ENCODE assay signal across 11 cellular contexts in the genomic region with DNA sequence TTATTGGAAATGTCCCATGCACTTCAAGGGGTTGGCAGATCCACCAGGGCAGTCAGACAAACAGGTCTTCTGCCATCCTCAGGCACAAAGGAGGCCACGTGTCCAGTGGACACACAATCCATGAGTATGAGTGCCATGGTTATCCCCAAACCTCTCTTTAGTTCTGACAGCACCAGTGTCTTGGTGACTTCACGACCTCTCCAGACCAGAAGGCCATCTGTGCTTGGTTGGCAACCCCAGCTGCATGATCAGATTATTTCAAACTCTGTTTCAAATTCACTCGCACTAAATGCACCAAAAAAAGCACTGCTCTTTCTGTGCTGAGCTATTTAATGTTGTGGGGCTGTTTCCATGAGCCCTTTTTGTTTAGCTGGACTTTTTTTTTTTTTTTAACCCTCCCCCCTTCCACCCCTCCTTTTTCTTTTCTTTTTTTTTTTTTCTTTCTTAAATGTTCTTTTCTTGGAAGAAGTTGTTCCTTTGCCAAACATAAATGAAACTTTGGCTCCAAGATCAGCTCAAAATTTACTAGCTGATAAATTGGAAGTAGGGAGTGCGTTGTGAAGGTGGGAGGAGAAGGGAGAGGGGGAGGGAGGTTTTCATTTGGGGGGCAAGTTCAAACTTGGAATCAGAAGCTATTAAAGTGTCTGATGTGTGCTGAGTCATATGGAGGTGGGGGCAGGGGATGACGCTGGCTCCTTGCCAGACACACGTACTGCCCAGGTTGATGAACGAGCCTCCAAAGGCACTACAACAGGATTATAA.
DNase-seq lines count a peak whose midpoint lies in the region; ATAC-seq and TF ChIP-seq lines count a peak whose summit lies in the region.
"Had no signal": no experiment of that assay in that cellular context is flagged by ENCODE, and none has a peak within 500 bp of the region (broad histone marks: within the 10 kb centered on the region; RNA-seq: fewer than 3 reads in every experiment).

No MANE protein-coding gene starts in this region.

- H3K27me3 Mint-ChIP-seq in stimulated activated naive CD8-positive, alpha-beta T cell treated with anti-CD3 and anti-CD28 coated beads, Interleukin-15, Interleukin-2, amounts not matched to agents 100 ng/mL and 50 ng/mL, for 24 hours: no peaks in the 10 kb centered on the region
- no peaks in the 10 kb centered on the region for H3K27me3 Mint-ChIP-seq in stimulated activated naive CD8-positive, alpha-beta T cell treated with anti-CD3 and anti-CD28 coated beads, Interleukin-15, amount 100 ng/mL, for 72 hours
- H3K27me3 Mint-ChIP-seq in brain: peaks cover 3% of the 10 kb centered on the region
- H3K27me3 Mint-ChIP-seq in mesothelial cell of epicardium (ENCODE audit: low read depth): no peaks in the 10 kb centered on the region
- H3K27me3 Mint-ChIP-seq in T-helper 2 cell treated with Interferon-gamma antibody and Interleukin-4, amounts not matched to agents 5 μg/mL and 100 μg/mL, for 36 hours (ENCODE audit: low read depth): no peaks in the 10 kb centered on the region

- H3K27ac Mint-ChIP-seq in stimulated activated naive CD8-positive, alpha-beta T cell treated with anti-CD3 and anti-CD28 coated beads, Interleukin-15, Interleukin-2, amounts not matched to agents 100 ng/mL and 50 ng/mL, for 24 hours: peak overlapping the region; percentile 56
- no peak overlapping the region for H3K27ac Mint-ChIP-seq in stimulated activated naive CD8-positive, alpha-beta T cell treated with anti-CD3 and anti-CD28 coated beads, Interleukin-15, amount 100 ng/mL, for 72 hours
- H3K27ac Mint-ChIP-seq in brain (peak overlapping the region in 3 of 5 experiments; percentile 22 to 57 (median 39)), mesothelial cell of epicardium (peak overlapping the region; percentile 85)
- H3K27ac Mint-ChIP-seq in T-helper 2 cell treated with Interferon-gamma antibody and Interleukin-4, amounts not matched to agents 5 μg/mL and 100 μg/mL, for 36 hours: no peak overlapping the region
- H3K27ac Mint-ChIP-seq: activated CD8-positive, alpha-beta T cell treated with anti-CD3 and anti-CD28 coated beads, Interleukin-2, amount 10 ng/mL, durations not matched to agents 7 days and 5 days had no signal

- peaks cover 3% of the 10 kb centered on the region for H3K36me3 Mint-ChIP-seq in stimulated activated naive CD8-positive, alpha-beta T cell treated with anti-CD3 and anti-CD28 coated beads, Interleukin-15, Interleukin-2, amounts not matched to agents 100 ng/mL and 50 ng/mL, for 24 hours (ENCODE audit: low read depth)
- H3K36me3 Mint-ChIP-seq in brain (no peaks in the 10 kb centered on the region), mesothelial cell of epicardium (no peaks in the 10 kb centered on the region)
- H3K36me3 Mint-ChIP-seq in T-helper 2 cell treated with Interferon-gamma antibody and Interleukin-4, amounts not matched to agents 5 μg/mL and 100 μg/mL, for 36 hours (ENCODE audit: low read depth): no peaks in the 10 kb centered on the region

- H3K4me1 Mint-ChIP-seq in stimulated activated naive CD8-positive, alpha-beta T cell treated with anti-CD3 and anti-CD28 coated beads, Interleukin-15, Interleukin-2, amounts not matched to agents 100 ng/mL and 50 ng/mL, for 24 hours (ENCODE audit: low read depth): peaks cover 26% of the 10 kb centered on the region
- peaks cover 14% of the 10 kb centered on the region for H3K4me1 Mint-ChIP-seq in stimulated activated naive CD8-positive, alpha-beta T cell treated with anti-CD3 and anti-CD28 coated beads, Interleukin-15, amount 100 ng/mL, for 72 hours
- peaks cover 30% of the 10 kb centered on the region for H3K4me1 Mint-ChIP-seq in brain
- H3K4me1 Mint-ChIP-seq in mesothelial cell of epicardium: peaks cover 37% of the 10 kb centered on the region
- H3K4me1 Mint-ChIP-seq in T-helper 2 cell treated with Interferon-gamma antibody and Interleukin-4, amounts not matched to agents 5 μg/mL and 100 μg/mL, for 36 hours (ENCODE audit: low read depth): peaks cover 9% of the 10 kb centered on the region

- H3K4me3 Mint-ChIP-seq in stimulated activated naive CD8-positive, alpha-beta T cell treated with anti-CD3 and anti-CD28 coated beads, Interleukin-15, Interleukin-2, amounts not matched to agents 100 ng/mL and 50 ng/mL, for 24 hours: no peak overlapping the region
- no peak overlapping the region for H3K4me3 Mint-ChIP-seq in stimulated activated naive CD8-positive, alpha-beta T cell treated with anti-CD3 and anti-CD28 coated beads, Interleukin-15, amount 100 ng/mL, for 72 hours
- no peak overlapping the region for H3K4me3 Mint-ChIP-seq in brain
- H3K4me3 Mint-ChIP-seq in mesothelial cell of epicardium: no peak overlapping the region
- no peak overlapping the region for H3K4me3 Mint-ChIP-seq in T-helper 2 cell treated with Interferon-gamma antibody and Interleukin-4, amounts not matched to agents 5 μg/mL and 100 μg/mL, for 36 hours
- H3K4me3 Mint-ChIP-seq: activated CD8-positive, alpha-beta T cell treated with anti-CD3 and anti-CD28 coated beads, Interleukin-2, amount 10 ng/mL, durations not matched to agents 7 days and 5 days had no signal

- no peak for ATAC-seq in stimulated activated naive CD8-positive, alpha-beta T cell treated with anti-CD3 and anti-CD28 coated beads, Interleukin-15, amount 100 ng/mL, for 72 hours
- ATAC-seq in GM19395 (IDR thresholded peaks at IDR 0.05; ENCODE audit: unreplicated experiment): no peak
- ATAC-seq: activated CD8-positive, alpha-beta T cell treated with anti-CD3 and anti-CD28 coated beads, Interleukin-2, amount 10 ng/mL, durations not matched to agents 7 days and 5 days had no signal

- H3K9me3 Mint-ChIP-seq in stimulated activated naive CD8-positive, alpha-beta T cell treated with anti-CD3 and anti-CD28 coated beads, Interleukin-15, Interleukin-2, amounts not matched to agents 100 ng/mL and 50 ng/mL, for 24 hours: peaks cover 11% of the 10 kb centered on the region
- peaks cover 4 to 20% of the 10 kb centered on the region in 2 donors for H3K9me3 Mint-ChIP-seq in stimulated activated naive CD8-positive, alpha-beta T cell treated with anti-CD3 and anti-CD28 coated beads, Interleukin-15, amount 100 ng/mL, for 72 hours
- H3K9me3 Mint-ChIP-seq in brain: peaks cover 0 to 13% (median 3%) of the 10 kb centered on the region in 5 experiments
- no peaks in the 10 kb centered on the region for H3K9me3 Mint-ChIP-seq in mesothelial cell of epicardium
- peaks cover 5% of the 10 kb centered on the region for H3K9me3 Mint-ChIP-seq in T-helper 2 cell treated with Interferon-gamma antibody and Interleukin-4, amounts not matched to agents 5 μg/mL and 100 μg/mL, for 36 hours

- DNase-seq in stimulated activated naive CD8-positive, alpha-beta T cell treated with anti-CD3 and anti-CD28 coated beads, Interleukin-15, amount 100 ng/mL, for 72 hours: no peak
- peak; percentile 53 to 76 for DNase-seq in mesothelial cell of epicardium (ENCODE audit: low spot score in 2 of 2, unreplicated experiment in 2 of 2)
- no peak for DNase-seq in GM13977 (ENCODE audit: low spot score)
- DNase-seq in activated naive CD4-positive, alpha-beta T cell treated with anti-CD3 and anti-CD28 coated beads, Interleukin-2, amount 50 U/mL, for 16 hours: no peak
- no peak for DNase-seq in T-helper 2 cell treated with Interferon-gamma antibody and Interleukin-4, amounts not matched to agents 5 μg/mL and 100 μg/mL, for 36 hours (ENCODE audit: low spot score)
- DNase-seq: activated CD8-positive, alpha-beta T cell treated with anti-CD3 and anti-CD28 coated beads, Interleukin-2, amount 10 ng/mL, durations not matched to agents 7 days and 5 days; central memory CD4-positive, alpha-beta T cell; NCI-H1694 treated with DMSO at 0.1 percent for 48 hours had no signal

- in situ Hi-C loops in GM13977 (cut with MboI; ENCODE audit: low pct_unique_long_range_greater_than_20kb, low sequenced_read_pairs, unreplicated experiment): no loop called here

- TF ChIP-seq CTCF in brain (conservative IDR thresholded peaks at IDR 0.05): no peak
- no peak for TF ChIP-seq CTCF in mesothelial cell of epicardium (IDR thresholded peaks at IDR 0.05; ENCODE audit: unreplicated experiment)
- no peak for TF ChIP-seq CTCF in GM13977 (IDR thresholded peaks at IDR 0.05; ENCODE audit: extremely low read depth, insufficient read depth, missing control alignments)

Comparison
In these comparisons a context has a peak if more than half of its experiments do, and no peak if none do; other contexts are left out.
1. H3K27ac Mint-ChIP-seq: peak in stimulated activated naive CD8-positive, alpha-beta T cell treated with anti-CD3 and anti-CD28 coated beads, Interleukin-15, Interleukin-2, amounts not matched to agents 100 ng/mL and 50 ng/mL, for 24 hours (single experiment), brain (3 of 5) and mesothelial cell of epicardium (single experiment); none in stimulated activated naive CD8-positive, alpha-beta T cell treated with anti-CD3 and anti-CD28 coated beads, Interleukin-15, amount 100 ng/mL, for 72 hours (0 of 2) and T-helper 2 cell treated with Interferon-gamma antibody and Interleukin-4, amounts not matched to agents 5 μg/mL and 100 μg/mL, for 36 hours (single experiment).
2. DNase-seq: peak in mesothelial cell of epicardium (2 of 2); none in stimulated activated naive CD8-positive, alpha-beta T cell treated with anti-CD3 and anti-CD28 coated beads, Interleukin-15, amount 100 ng/mL, for 72 hours (0 of 2), GM13977 (single experiment), activated naive CD4-positive, alpha-beta T cell treated with anti-CD3 and anti-CD28 coated beads, Interleukin-2, amount 50 U/mL, for 16 hours (single experiment) and T-helper 2 cell treated with Interferon-gamma antibody and Interleukin-4, amounts not matched to agents 5 μg/mL and 100 μg/mL, for 36 hours (single experiment).